Comparison of ENCODE assay signal across 29 cellular contexts in the genomic region with DNA sequence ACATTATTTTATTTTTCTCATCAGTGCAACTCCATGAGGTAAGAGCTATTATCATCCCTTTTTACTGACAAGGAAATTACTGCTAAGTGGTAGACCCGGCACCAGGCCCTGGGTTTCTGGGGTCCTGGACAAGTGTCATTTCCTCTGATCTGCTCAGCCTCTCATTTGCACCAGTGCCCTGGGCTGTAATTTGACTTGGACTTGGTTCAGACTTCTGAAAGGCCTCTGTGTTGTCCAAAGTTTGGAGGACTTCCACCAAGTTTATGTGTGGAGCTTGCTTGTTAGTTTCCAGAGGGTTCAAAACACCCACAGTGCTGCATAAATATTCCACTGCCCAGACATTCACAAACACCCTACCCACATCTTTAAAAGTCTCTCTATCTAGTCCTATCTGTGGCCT. TPM values are rescaled to one million over a fixed set of nuclear protein-coding genes. Genes with fewer than 3 reads are reported as not detected.
DNase-seq lines count a peak whose midpoint lies in the region; ATAC-seq and TF ChIP-seq lines count a peak whose summit lies in the region.
"Had no signal": no experiment of that assay in that cellular context is flagged by ENCODE, and none has a peak within 500 bp of the region (broad histone marks: within the 10 kb centered on the region; RNA-seq: fewer than 3 reads in every experiment).

No MANE protein-coding gene starts in this region.

- no peak overlapping the region for H3K4me3 Mint-ChIP-seq in nephron
- H3K4me3 Mint-ChIP-seq: activated CD8-positive, alpha-beta T cell treated with anti-CD3 and anti-CD28 coated beads for 36 hours; activated naive CD8-positive, alpha-beta T cell treated with anti-CD3 and anti-CD28 coated beads for 36 hours; CD4-positive, CD25-positive, alpha-beta regulatory T cell; HFFc6; stimulated activated memory B cell treated with anti-CD40 and anti-IgM and Interleukin-4, amounts not matched to agents 10 μg/mL and 1 μg/mL and 100 μg/mL, for 72 hours; T-cell had no signal

- BruUV-seq in PC-3 (replicated peaks; lab: Mats Ljungman, UMichigan) = no TSS peak

- no peaks in the 10 kb centered on the region for H4K20me1 ChIP-seq in PC-3 (ENCODE audit: low read length)

- no peaks in the 10 kb centered on the region for H3K9me2 ChIP-seq in PC-3 (replicated peaks; ENCODE audit: low read length)

- intact Hi-C loops in PC-3 (cut with micrococcal nuclease) = no loop called here

- H3K79me2 ChIP-seq in PC-3 (ENCODE audit: low read length) = no peaks in the 10 kb centered on the region

- peaks cover 12% of the 10 kb centered on the region for H3K4me1 ChIP-seq in PC-3 (ENCODE audit: insufficient read depth, low read length)

- no peaks in the 10 kb centered on the region for H3K36me3 Mint-ChIP-seq in nephron (ENCODE audit: low read depth)
- H3K36me3 Mint-ChIP-seq: activated naive CD8-positive, alpha-beta T cell treated with anti-CD3 and anti-CD28 coated beads for 36 hours; stimulated activated memory B cell treated with anti-CD40 and anti-IgM and Interleukin-4, amounts not matched to agents 10 μg/mL and 1 μg/mL and 100 μg/mL, for 72 hours; T-cell had no signal

- H3K27me3 Mint-ChIP-seq in nephron (ENCODE audit: low read depth) = peaks cover 4% of the 10 kb centered on the region
- H3K27me3 Mint-ChIP-seq: activated CD8-positive, alpha-beta T cell treated with anti-CD3 and anti-CD28 coated beads for 36 hours; activated naive CD8-positive, alpha-beta T cell treated with anti-CD3 and anti-CD28 coated beads for 36 hours; CD4-positive, CD25-positive, alpha-beta regulatory T cell; stimulated activated memory B cell treated with anti-CD40 and anti-IgM and Interleukin-4, amounts not matched to agents 10 μg/mL and 1 μg/mL and 100 μg/mL, for 72 hours; T-cell had no signal

- no peaks in the 10 kb centered on the region for H3K9me3 ChIP-seq in PC-3 (ENCODE audit: low read length)
- H3K9me3 ChIP-seq: MG63, psoas muscle, SJCRH30 had no signal

- no peak overlapping the region for H3K4me3 ChIP-seq in PC-3 (ENCODE audit: low read length)
- H3K4me3 ChIP-seq: GM23248, lung, MG63, psoas muscle, SJCRH30 had no signal

- CTCF ChIA-PET in PC-3 (lab: Charles Lee) = no interaction called here

- H3K27ac Mint-ChIP-seq in nephron = peak overlapping the region in 2 of 3 experiments; percentile 44 to 78
- H3K27ac Mint-ChIP-seq: activated CD8-positive, alpha-beta T cell treated with anti-CD3 and anti-CD28 coated beads for 36 hours; activated naive CD8-positive, alpha-beta T cell treated with anti-CD3 and anti-CD28 coated beads for 36 hours; CD4-positive, CD25-positive, alpha-beta regulatory T cell; HFFc6; stimulated activated memory B cell treated with anti-CD40 and anti-IgM and Interleukin-4, amounts not matched to agents 10 μg/mL and 1 μg/mL and 100 μg/mL, for 72 hours had no signal

- H3K4me2 ChIP-seq in PC-3 (ENCODE audit: low read length) = no peak overlapping the region

- no peak for ATAC-seq in PC-3
- no peak for ATAC-seq in HG02642 (IDR thresholded peaks at IDR 0.05; ENCODE audit: poor library complexity, unreplicated experiment)
- ATAC-seq: activated CD4-positive, CD25-positive, alpha-beta regulatory T cell treated with anti-CD3 and anti-CD28 coated beads, Interleukin-2, amount 50 U/mL, for 24 hours; activated CD8-positive, alpha-beta T cell treated with anti-CD3 and anti-CD28 coated beads for 36 hours; foreskin keratinocyte; Panc1; psoas muscle; stimulated activated memory B cell treated with anti-CD40 and anti-IgM and Interleukin-4, amounts not matched to agents 10 μg/mL and 1 μg/mL and 100 μg/mL, for 72 hours; T-cell had no signal

- peaks cover 21% of the 10 kb centered on the region for H3K9me3 Mint-ChIP-seq in nephron

- no peak overlapping the region for H3K9ac ChIP-seq in PC-3 (ENCODE audit: low read length)
- H3K9ac ChIP-seq: GM23248 had no signal

- H3K27ac ChIP-seq in PC-3 (ENCODE audit: low read length) = no peak overlapping the region
- H3K27ac ChIP-seq: foreskin keratinocyte, GM23248, psoas muscle, SJCRH30 had no signal

- peak in 41 of 56 donors; percentile 4 to 82 (median 41) for DNase-seq in amygdala (lab: John Stamatoyannopoulos, UW)
- peak; percentile 38 for DNase-seq in epidermal melanocyte (ENCODE audit: insufficient read length, low spot score)
- peak; percentile 83 for DNase-seq in superior temporal gyrus (ENCODE audit: extremely low spot score)
- DNase-seq in PC-3 = no peak
- DNase-seq in NOMO-1 treated with dmso at 0.1 percent for 144 hours (lab: John Stamatoyannopoulos, UW; ENCODE audit: unreplicated experiment) = no peak
- DNase-seq: activated CD8-positive, alpha-beta T cell treated with anti-CD3 and anti-CD28 coated beads for 36 hours; activated naive CD8-positive, alpha-beta T cell treated with anti-CD3 and anti-CD28 coated beads for 36 hours; CD4-positive, CD25-positive, alpha-beta regulatory T cell; effector memory CD4-positive, alpha-beta T cell; foreskin keratinocyte; GM23248; HFFc6; islet precursor cell; KBM-7; MG63; NCI-H2081 treated with DMSO at 0.1 percent for 48 hours; NCI-H446 treated with DMSO at 0.1 percent for 48 hours; NK-92 treated with Interleukin-12 subunit alpha and Interleukin-12 subunit beta, amount 100 ng/mL, for 24 hours; psoas muscle; SJCRH30; small intestine; stimulated activated CD4-positive, alpha-beta T cell treated with anti-CD3 and anti-CD28 coated beads, Interleukin-2, amount 100 ng/mL, for 48 hours; T-cell had no signal

- TF ChIP-seq CTCF in nephron (IDR thresholded peaks at IDR 0.05; ENCODE audit: unreplicated experiment in 3 of 3) = no peak
- no peak for TF ChIP-seq CTCF in PC-3 (conservative IDR thresholded peaks at IDR 0.05; ENCODE audit: low read depth, low read length)

- no peaks in the 10 kb centered on the region for H3K27me3 ChIP-seq in PC-3 (ENCODE audit: low read length)
- H3K27me3 ChIP-seq: foreskin keratinocyte, MG63, SJCRH30 had no signal

- no peaks in the 10 kb centered on the region for H3F3A ChIP-seq in PC-3 (ENCODE audit: low read length, unreplicated experiment)

- POLR2A ChIA-PET in PC-3 (lab: Charles Lee; ENCODE audit: unreplicated experiment) = no interaction called here

- H3K36me3 ChIP-seq in PC-3 (ENCODE audit: low read depth, low read length) = no peaks in the 10 kb centered on the region
- H3K36me3 ChIP-seq: MG63, SJCRH30 had no signal

- peaks cover 26% of the 10 kb centered on the region for H3K4me1 Mint-ChIP-seq in nephron
- H3K4me1 Mint-ChIP-seq: stimulated activated memory B cell treated with anti-CD40 and anti-IgM and Interleukin-4, amounts not matched to agents 10 μg/mL and 1 μg/mL and 100 μg/mL, for 72 hours had no signal

- H2AFZ ChIP-seq in PC-3 (ENCODE audit: low read length) = no peak overlapping the region
- H2AFZ ChIP-seq: GM23248 had no signal

RNA-seq across cellular contexts. Expression of gene PPP1CB, which starts 44.0 kb away (rescaled TPM):
- 84.2 and 101 TPM in 2 replicates for total RNA-seq in PC-3 (2014; rRNA removed)

Comparison
In these comparisons a context has a peak if more than half of its experiments do, and no peak if none do; other contexts are left out.
1. DNase-seq: peak in amygdala (41 of 56), epidermal melanocyte (single experiment) and superior temporal gyrus (single experiment); none in PC-3 (single experiment) and NOMO-1 treated with dmso at 0.1 percent for 144 hours (single experiment).